17 cellular contexts compared by ENCODE assay signal in genomic region chr22:49796596-49797270, GRCh38. TPM values are rescaled to one million over a fixed set of nuclear protein-coding genes. Genes with fewer than 3 reads are reported as not detected.
DNase-seq lines count a peak whose midpoint lies in the region; ATAC-seq and TF ChIP-seq lines count a peak whose summit lies in the region.
"Had no signal": no experiment of that assay in that cellular context is flagged by ENCODE, and none has a peak within 500 bp of the region (broad histone marks: within the 10 kb centered on the region; RNA-seq: fewer than 3 reads in every experiment).

No MANE protein-coding gene starts in this region.

- peaks cover 46 to 75% of the 10 kb centered on the region in 2 donors for H3K36me3 Mint-ChIP-seq in CD4-positive, alpha-beta memory T cell
- H3K36me3 Mint-ChIP-seq in endothelial cell (ENCODE audit: low read depth, unreplicated experiment) = peaks cover 46% of the 10 kb centered on the region
- peaks cover 97% of the 10 kb centered on the region for H3K36me3 Mint-ChIP-seq in stimulated activated effector memory CD8-positive, alpha-beta T cell treated with anti-CD3 and anti-CD28 coated beads, Interleukin-12 subunit alpha, Interleukin-12 subunit beta, amount 100 ng/mL, for 72 hours
- H3K36me3 Mint-ChIP-seq in activated T-helper 17 cell treated with anti-CD3 and anti-CD28 coated beads, Interleukin-2, amount 50 U/mL, for 72 hours (ENCODE audit: low read depth) = peaks cover 93% of the 10 kb centered on the region
- peaks cover 93% of the 10 kb centered on the region for H3K36me3 Mint-ChIP-seq in CD4-positive, alpha-beta T cell (ENCODE audit: low read depth)

- no peaks in the 10 kb centered on the region for H3K9me3 Mint-ChIP-seq in CD4-positive, alpha-beta memory T cell
- no peaks in the 10 kb centered on the region for H3K9me3 Mint-ChIP-seq in endothelial cell (ENCODE audit: unreplicated experiment)
- no peaks in the 10 kb centered on the region for H3K9me3 Mint-ChIP-seq in stimulated activated effector memory CD8-positive, alpha-beta T cell treated with anti-CD3 and anti-CD28 coated beads, Interleukin-12 subunit alpha, Interleukin-12 subunit beta, amount 100 ng/mL, for 72 hours
- H3K9me3 Mint-ChIP-seq in activated T-helper 17 cell treated with anti-CD3 and anti-CD28 coated beads, Interleukin-2, amount 50 U/mL, for 72 hours = no peaks in the 10 kb centered on the region
- H3K9me3 Mint-ChIP-seq in CD4-positive, alpha-beta T cell = no peaks in the 10 kb centered on the region
- H3K9me3 Mint-ChIP-seq: CD8-positive, alpha-beta T cell had no signal

- no peak for TF ChIP-seq CTCF in VCaP (conservative IDR thresholded peaks at IDR 0.05)
- TF ChIP-seq CTCF in endothelial cell (IDR thresholded peaks at IDR 0.05; ENCODE audit: unreplicated experiment) = no peak
- TF ChIP-seq CTCF in CD4-positive, alpha-beta T cell (IDR thresholded peaks at IDR 0.05) = no peak

- H3K27ac ChIP-seq in CD4-positive, alpha-beta memory T cell (ENCODE audit: low read depth, low read length) = no peak overlapping the region
- H3K27ac ChIP-seq in VCaP = peak overlapping the region; percentile 56
- no peak overlapping the region for H3K27ac ChIP-seq in CD4-positive, alpha-beta T cell (ENCODE audit: low read depth, low read length)
- H3K27ac ChIP-seq: BLaER1 had no signal

- POLR2A ChIA-PET in CD4-positive, alpha-beta memory T cell (lab: Charles Lee; ENCODE audit: partially characterized antibody) = interaction anchor here (0.6 kb wide), 1 partner anchor 42 kb away, joined by 3 read pairs; no protein-coding TSS in a partner anchor
- POLR2A ChIA-PET in CD4-positive, alpha-beta T cell (lab: Charles Lee) = no interaction called here

- no peaks in the 10 kb centered on the region for H3K9me3 ChIP-seq in CD4-positive, alpha-beta memory T cell (ENCODE audit: control insufficient read depth in 1 of 2, low read length in 2 of 2)
- H3K9me3 ChIP-seq in CD4-positive, alpha-beta T cell (ENCODE audit: control insufficient read depth, low read length) = no peaks in the 10 kb centered on the region
- H3K9me3 ChIP-seq: BE2C, BLaER1, Caco-2 had no signal

- no peak overlapping the region for H3K4me3 ChIP-seq in CD4-positive, alpha-beta memory T cell (ENCODE audit: low read length in 2 of 2)
- H3K4me3 ChIP-seq: BLaER1 had no signal

- no peaks in the 10 kb centered on the region for H3K27me3 ChIP-seq in CD4-positive, alpha-beta memory T cell (ENCODE audit: insufficient read depth, low read length)
- no peaks in the 10 kb centered on the region for H3K27me3 ChIP-seq in CD4-positive, alpha-beta T cell (ENCODE audit: control insufficient read depth, insufficient read depth, low read length)
- H3K27me3 ChIP-seq: BE2C, BLaER1 had no signal

- intact Hi-C loops in CD4-positive, alpha-beta memory T cell (cut with micrococcal nuclease) = no loop called here
- intact Hi-C loops in CD4-positive, alpha-beta T cell (cut with DNase I, micrococcal nuclease) = no loop called here

- peaks cover 14 to 51% (median 25%) of the 10 kb centered on the region in 4 donors for H3K4me1 Mint-ChIP-seq in CD4-positive, alpha-beta memory T cell
- peaks cover 2% of the 10 kb centered on the region for H3K4me1 Mint-ChIP-seq in endothelial cell (ENCODE audit: unreplicated experiment)
- peaks cover 48% of the 10 kb centered on the region for H3K4me1 Mint-ChIP-seq in stimulated activated effector memory CD8-positive, alpha-beta T cell treated with anti-CD3 and anti-CD28 coated beads, Interleukin-12 subunit alpha, Interleukin-12 subunit beta, amount 100 ng/mL, for 72 hours
- H3K4me1 Mint-ChIP-seq in activated T-helper 17 cell treated with anti-CD3 and anti-CD28 coated beads, Interleukin-2, amount 50 U/mL, for 72 hours = peaks cover 8% of the 10 kb centered on the region
- H3K4me1 Mint-ChIP-seq in CD4-positive, alpha-beta T cell (ENCODE audit: low read depth) = peaks cover 31% of the 10 kb centered on the region

- ATAC-seq in stimulated activated effector memory CD8-positive, alpha-beta T cell treated with anti-CD3 and anti-CD28 coated beads, Interleukin-12 subunit alpha, Interleukin-12 subunit beta, amount 100 ng/mL, for 72 hours = no peak
- ATAC-seq in activated T-helper 17 cell treated with anti-CD3 and anti-CD28 coated beads, Interleukin-2, amount 50 U/mL, for 72 hours (replicated peaks) = no peak
- no peak for ATAC-seq in HG02938 (IDR thresholded peaks at IDR 0.05; ENCODE audit: unreplicated experiment)
- ATAC-seq in CD4-positive, alpha-beta T cell (ENCODE audit: poor library complexity) = no peak
- ATAC-seq: CD8-positive, alpha-beta T cell had no signal

- H3K27me3 Mint-ChIP-seq in CD4-positive, alpha-beta memory T cell = no peaks in the 10 kb centered on the region
- H3K27me3 Mint-ChIP-seq in endothelial cell (ENCODE audit: unreplicated experiment) = peaks cover 6% of the 10 kb centered on the region
- H3K27me3 Mint-ChIP-seq in activated T-helper 17 cell treated with anti-CD3 and anti-CD28 coated beads, Interleukin-2, amount 50 U/mL, for 72 hours = no peaks in the 10 kb centered on the region
- no peaks in the 10 kb centered on the region for H3K27me3 Mint-ChIP-seq in CD4-positive, alpha-beta T cell

- H3K4me3 Mint-ChIP-seq in CD4-positive, alpha-beta memory T cell = no peak overlapping the region
- peak overlapping the region; percentile 59 for H3K4me3 Mint-ChIP-seq in endothelial cell (ENCODE audit: unreplicated experiment)
- no peak overlapping the region for H3K4me3 Mint-ChIP-seq in stimulated activated effector memory CD8-positive, alpha-beta T cell treated with anti-CD3 and anti-CD28 coated beads, Interleukin-12 subunit alpha, Interleukin-12 subunit beta, amount 100 ng/mL, for 72 hours
- no peak overlapping the region for H3K4me3 Mint-ChIP-seq in activated T-helper 17 cell treated with anti-CD3 and anti-CD28 coated beads, Interleukin-2, amount 50 U/mL, for 72 hours
- H3K4me3 Mint-ChIP-seq in CD4-positive, alpha-beta T cell = no peak overlapping the region
- H3K4me3 Mint-ChIP-seq: CD8-positive, alpha-beta T cell had no signal

- no peak for DNase-seq in CD4-positive, alpha-beta memory T cell
- DNase-seq in endothelial cell (ENCODE audit: low spot score) (no peak), LoVo (ENCODE audit: low spot score) (no peak)
- no peak for DNase-seq in stimulated activated effector memory CD8-positive, alpha-beta T cell treated with anti-CD3 and anti-CD28 coated beads, Interleukin-12 subunit alpha, Interleukin-12 subunit beta, amount 100 ng/mL, for 72 hours (ENCODE audit: low spot score in 2 of 2)
- DNase-seq in CD4-positive, alpha-beta T cell = no peak
- DNase-seq: 8988T, ACHN, BE2C, Caco-2, Calu3, DMS79 treated with DMSO at 0.1 percent for 48 hours, GF-D8 had no signal

- H3K36me3 ChIP-seq in CD4-positive, alpha-beta memory T cell (ENCODE audit: insufficient read depth, low read length) = peaks cover 68% of the 10 kb centered on the region

- CTCF ChIA-PET in CD4-positive, alpha-beta memory T cell (lab: Charles Lee; ENCODE audit: partially characterized antibody) = interaction anchor here (1.8 kb wide), 1 partner anchor 234 kb away, joined by 4 read pairs; no protein-coding TSS in a partner anchor
- CTCF ChIA-PET in CD4-positive, alpha-beta T cell (lab: Charles Lee) = no interaction called here

- H3K4me1 ChIP-seq in CD4-positive, alpha-beta memory T cell (ENCODE audit: insufficient read depth, low read length) = peaks cover 12% of the 10 kb centered on the region
- H3K4me1 ChIP-seq: BE2C, Caco-2 had no signal

- H3K27ac Mint-ChIP-seq in CD4-positive, alpha-beta memory T cell = peak overlapping the region in 4 of 7 donors; percentile 46 to 72 (median 69)
- no peak overlapping the region for H3K27ac Mint-ChIP-seq in endothelial cell (ENCODE audit: unreplicated experiment)
- H3K27ac Mint-ChIP-seq in stimulated activated effector memory CD8-positive, alpha-beta T cell treated with anti-CD3 and anti-CD28 coated beads, Interleukin-12 subunit alpha, Interleukin-12 subunit beta, amount 100 ng/mL, for 72 hours = peak overlapping the region; percentile 60
- H3K27ac Mint-ChIP-seq in activated T-helper 17 cell treated with anti-CD3 and anti-CD28 coated beads, Interleukin-2, amount 50 U/mL, for 72 hours = no peak overlapping the region
- no peak overlapping the region for H3K27ac Mint-ChIP-seq in CD4-positive, alpha-beta T cell
- H3K27ac Mint-ChIP-seq: CD8-positive, alpha-beta T cell had no signal

RNA-seq across cellular contexts. Expression of gene BRD1, which starts 30.9 kb away (rescaled TPM):
- 10 to 100 TPM; 84.0 to 88.1 TPM for total RNA-seq in CD4-positive, alpha-beta memory T cell
- 1 to 10 TPM in 1 of 2 donors, under 1 TPM in 1; 0.94 to 5.1 TPM for polyA plus RNA-seq in CD4-positive, alpha-beta memory T cell
- total RNA-seq in endothelial cell (ENCODE audit: unreplicated experiment) = 40.3 TPM
- 10 to 100 TPM; 43.4 to 43.8 TPM for total RNA-seq in activated T-helper 17 cell treated with anti-CD3 and anti-CD28 coated beads, Interleukin-2, amount 50 U/mL, for 72 hours
- total RNA-seq in CD4-positive, alpha-beta T cell = 100 to 1,000 TPM; 129 to 130 TPM

RNA-seq across cellular contexts. Expression of gene ZBED4, which starts 56.9 kb away (rescaled TPM):
- 10 to 100 TPM; 17.7 to 18.6 TPM for total RNA-seq in CD4-positive, alpha-beta memory T cell
- 10 to 100 TPM in 1 of 2 donors, 1 to 10 TPM in 1; 6.7 to 10.0 TPM for polyA plus RNA-seq in CD4-positive, alpha-beta memory T cell
- 22.6 TPM for total RNA-seq in endothelial cell (ENCODE audit: unreplicated experiment)
- total RNA-seq in activated T-helper 17 cell treated with anti-CD3 and anti-CD28 coated beads, Interleukin-2, amount 50 U/mL, for 72 hours = 10 to 100 TPM; 27.1 to 28.5 TPM
- 10 to 100 TPM; 14.8 to 15.0 TPM for total RNA-seq in CD4-positive, alpha-beta T cell

Comparison
In these comparisons a context has a peak if more than half of its experiments do, and no peak if none do; other contexts are left out.
1. H3K27ac Mint-ChIP-seq: peak in CD4-positive, alpha-beta memory T cell (4 of 7) and stimulated activated effector memory CD8-positive, alpha-beta T cell treated with anti-CD3 and anti-CD28 coated beads, Interleukin-12 subunit alpha, Interleukin-12 subunit beta, amount 100 ng/mL, for 72 hours (single experiment); none in endothelial cell (single experiment), activated T-helper 17 cell treated with anti-CD3 and anti-CD28 coated beads, Interleukin-2, amount 50 U/mL, for 72 hours (single experiment) and CD4-positive, alpha-beta T cell (single experiment).